ENCODE assay signal across 23 cellular contexts in the genomic region with DNA sequence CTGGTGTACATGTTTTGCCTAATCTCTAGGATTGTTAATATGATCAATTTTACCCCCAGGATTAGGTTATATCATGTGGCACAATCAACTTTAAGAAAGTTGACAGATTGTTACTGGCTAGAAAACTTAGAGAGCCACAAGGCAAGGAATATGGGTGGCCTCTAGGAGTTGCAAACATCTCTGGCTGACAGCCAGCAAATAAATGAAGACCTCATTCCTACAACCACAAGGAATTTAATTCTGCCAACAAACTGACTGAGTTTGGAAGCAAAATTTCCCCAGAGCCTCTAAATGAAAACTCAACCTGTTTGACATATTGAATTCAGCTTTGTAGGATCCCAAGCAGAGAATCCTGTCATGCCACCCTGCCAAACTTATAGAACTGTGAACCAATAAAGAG.
DNase-seq lines count a peak whose midpoint lies in the region; ATAC-seq and TF ChIP-seq lines count a peak whose summit lies in the region.
"Had no signal": no experiment of that assay in that cellular context is flagged by ENCODE, and none has a peak within 500 bp of the region (broad histone marks: within the 10 kb centered on the region; RNA-seq: fewer than 3 reads in every experiment).

No MANE protein-coding gene starts in this region.

- no peaks in the 10 kb centered on the region for H3K27me3 ChIP-seq in foreskin keratinocyte
- H3K27me3 ChIP-seq: hepatocyte, tibial nerve had no signal

- TF ChIP-seq CTCF in foreskin keratinocyte (conservative IDR thresholded peaks at IDR 0.05) = no peak

- H3K27ac ChIP-seq in foreskin keratinocyte = no peak overlapping the region
- H3K27ac ChIP-seq: hepatocyte, lower lobe of right lung, tibial nerve, VCaP had no signal

- peak; percentile 41 for DNase-seq in ELR (ENCODE audit: low read depth)
- DNase-seq in HT1080 (ENCODE audit: low read depth) = peak; percentile 17
- DNase-seq in astrocyte of the hippocampus (ENCODE audit: low read depth, low spot score) = peak; percentile 46
- DNase-seq in glomerular visceral epithelial cell (ENCODE audit: extremely low spot score) = peak; percentile 49
- DNase-seq in amniotic stem cell (lab: John Stamatoyannopoulos, UW) = no peak
- DNase-seq in SHP77 (lab: John Stamatoyannopoulos, UW) = no peak
- DNase-seq in foreskin keratinocyte = no peak
- DNase-seq: activated CD8-positive, alpha-beta memory T cell treated with anti-CD3 and anti-CD28 coated beads for 24 hours; activated naive CD8-positive, alpha-beta T cell treated with anti-CD3 and anti-CD28 coated beads, Interleukin-2, amount 50 U/mL, for 24 hours; Caco-2; caudate nucleus; GOT3; islet precursor cell; Kasumi-1; lower lobe of right lung; NCI-H1105 treated with DMSO at 0.1 percent for 48 hours; NCI-H524; SHP77 treated with DMSO at 0.1 percent for 48 hours; stimulated activated naive CD4-positive, alpha-beta T cell treated with Interleukin-2 at 50 U/mL for 16 hours had no signal

- peaks cover 15% of the 10 kb centered on the region for H3K4me1 ChIP-seq in foreskin keratinocyte
- H3K4me1 ChIP-seq: Caco-2, lower lobe of right lung, tibial nerve had no signal

- no peak for ATAC-seq in foreskin keratinocyte
- ATAC-seq: activated naive CD8-positive, alpha-beta T cell treated with anti-CD3 and anti-CD28 coated beads, Interleukin-2, amount 50 U/mL, for 24 hours; lower lobe of right lung; sciatic nerve had no signal

Comparison
In these comparisons a context has a peak if more than half of its experiments do, and no peak if none do; other contexts are left out.
1. DNase-seq: peak in ELR (single experiment), HT1080 (single experiment), astrocyte of the hippocampus (single experiment) and glomerular visceral epithelial cell (single experiment); none in amniotic stem cell (single experiment), SHP77 (0 of 2) and foreskin keratinocyte (0 of 2).